ENCODE assay signal across 28 cellular contexts in genomic region chr1:224014328-224014649, GRCh38.
DNase-seq lines count a peak whose midpoint lies in the region; ATAC-seq, FAIRE-seq and TF ChIP-seq lines count a peak whose summit lies in the region.
"Had no signal": no experiment of that assay in that cellular context is flagged by ENCODE, and none has a peak within 500 bp of the region (broad histone marks: within the 10 kb centered on the region; RNA-seq: fewer than 3 reads in every experiment).

No MANE protein-coding gene starts in this region.

- in situ Hi-C loops in K562 (cut with MboI), result no loop called here

- peaks cover 24% of the 10 kb centered on the region for H3K9me3 ChIP-seq in K562 (replicated peaks; ENCODE audit: control insufficient read depth, insufficient read depth, low read depth, low read length)

- H3K4me2 ChIP-seq in K562 (ENCODE audit: insufficient read depth, low read length) (no peak overlapping the region), mesendoderm (ENCODE audit: low read length) (no peak overlapping the region)
- H3K4me2 ChIP-seq: A549, PC-9 had no signal

- no peak overlapping the region for H3K23ac ChIP-seq in mesendoderm (ENCODE audit: low read length)

- H3K9me3 Mint-ChIP-seq in activated T-helper 2 cell treated with anti-CD3 and anti-CD28 coated beads, Interferon-gamma antibody, Interleukin-2, Interleukin-4, amounts not matched to agents 10 μg/mL and 5 μg/mL and 100 μg/mL, durations not matched to agents 14 hours and 24 hours and 36 hours, result no peaks in the 10 kb centered on the region
- H3K9me3 Mint-ChIP-seq: CD8-positive, alpha-beta T cell had no signal

- H3K27me3 ChIP-seq in K562 (ENCODE audit: control insufficient read depth in 2 of 2, insufficient read depth in 2 of 2, low read length in 2 of 2), result no peaks in the 10 kb centered on the region
- H3K27me3 ChIP-seq in mesendoderm (ENCODE audit: insufficient read depth, low read length, poor library complexity), result no peaks in the 10 kb centered on the region
- H3K27me3 ChIP-seq: SJCRH30 had no signal

- no peaks in the 10 kb centered on the region for H3K4me1 Mint-ChIP-seq in activated T-helper 2 cell treated with anti-CD3 and anti-CD28 coated beads, Interferon-gamma antibody, Interleukin-2, Interleukin-4, amounts not matched to agents 10 μg/mL and 5 μg/mL and 100 μg/mL, durations not matched to agents 14 hours and 24 hours and 36 hours (ENCODE audit: low read depth)
- H3K4me1 Mint-ChIP-seq: B cell had no signal

- H3K4me3 ChIP-seq in K562 (no peak overlapping the region), mesendoderm (ENCODE audit: low read length) (peak overlapping the region; percentile 35)
- H3K4me3 ChIP-seq: A549, PC-9, SJCRH30 had no signal

- H3K4me1 ChIP-seq in K562 (replicated peaks in 1 of 2; ENCODE audit: control insufficient read depth in 2 of 2, insufficient read depth in 2 of 2, low read length in 2 of 2) (no peaks in the 10 kb centered on the region), mesendoderm (ENCODE audit: control insufficient read depth, low read depth, low read length) (no peaks in the 10 kb centered on the region)
- H3K4me1 ChIP-seq: A549, Caco-2, SJCRH30 had no signal

- CTCF ChIA-PET in K562 (lab: Yijun Ruan, JAX; ENCODE audit: low intra/inter-chr PET ratio), result no interaction called here

- H3K27ac Mint-ChIP-seq in activated T-helper 2 cell treated with anti-CD3 and anti-CD28 coated beads, Interferon-gamma antibody, Interleukin-2, Interleukin-4, amounts not matched to agents 10 μg/mL and 5 μg/mL and 100 μg/mL, durations not matched to agents 14 hours and 24 hours and 36 hours, result no peak overlapping the region
- H3K27ac Mint-ChIP-seq: B cell; CD8-positive, alpha-beta T cell had no signal

- ATAC-seq in K562, result no peak
- no peak for ATAC-seq in HG03159 (IDR thresholded peaks at IDR 0.05; ENCODE audit: unreplicated experiment)
- ATAC-seq: A549; CD8-positive, alpha-beta T cell; Right ventricle myocardium inferior had no signal

- BruUV-seq in K562 (replicated peaks; lab: Mats Ljungman, UMichigan), result no TSS peak

- H2BK15ac ChIP-seq in mesendoderm (replicated peaks; ENCODE audit: low read depth), result no peak overlapping the region

- intact Hi-C loops in K562 (cut with micrococcal nuclease), result no loop called here
- intact Hi-C loops in activated T-helper 2 cell treated with anti-CD3 and anti-CD28 coated beads, Interferon-gamma antibody, Interleukin-2, Interleukin-4, amounts not matched to agents 10 μg/mL and 5 μg/mL and 100 μg/mL, durations not matched to agents 14 hours and 24 hours and 36 hours (cut with micrococcal nuclease), result no loop called here

- no peak for FAIRE-seq in K562 (lab: Jason Lieb, UNC)
- FAIRE-seq: A549, GM12891, H54 had no signal

- no peak overlapping the region for H2AFZ ChIP-seq in K562 (ENCODE audit: low read depth, low read length)
- H2AFZ ChIP-seq: PC-9 had no signal

- no peaks in the 10 kb centered on the region for H3K79me1 ChIP-seq in mesendoderm (ENCODE audit: low read length)

- H3K79me2 ChIP-seq in K562 (ENCODE audit: control insufficient read depth, insufficient read depth, low read length) (no peaks in the 10 kb centered on the region), mesendoderm (ENCODE audit: control insufficient read depth, insufficient read depth, low read length) (no peaks in the 10 kb centered on the region)

- no peak overlapping the region for H4K5ac ChIP-seq in mesendoderm (ENCODE audit: low read length)

- POLR2A ChIA-PET in K562 (lab: Yijun Ruan, JAX), result no interaction called here

- DNase-seq in EH (ENCODE audit: low read depth) (peak; percentile 47), HT1080 (ENCODE audit: low read depth) (peak; percentile 22), K562 (ENCODE audit: extremely low read depth in 1 of 4, low spot score in 3 of 4) (no peak), mesendoderm (peak; percentile 44), pons (ENCODE audit: low spot score) (no peak)
- DNase-seq in activated T-helper 2 cell treated with anti-CD3 and anti-CD28 coated beads, Interferon-gamma antibody, Interleukin-2, Interleukin-4, amounts not matched to agents 10 μg/mL and 5 μg/mL and 100 μg/mL, durations not matched to agents 14 hours and 24 hours and 36 hours (ENCODE audit: low spot score), result no peak
- DNase-seq: Caco-2; CD8-positive, alpha-beta T cell; DMS 273 treated with DMSO at 0.1 percent for 48 hours; DMS79; GF-D8; Kasumi-1; MM.1S; NCI-H1048; NCI-H1417; NCI-H1694 treated with DMSO at 0.1 percent for 48 hours; NCI-H2081; NCI-H2227 treated with DMSO at 0.1 percent for 48 hours; NCI-H526 treated with DMSO at 0.1 percent for 48 hours had no signal

- no peak overlapping the region for H3K4me3 Mint-ChIP-seq in activated T-helper 2 cell treated with anti-CD3 and anti-CD28 coated beads, Interferon-gamma antibody, Interleukin-2, Interleukin-4, amounts not matched to agents 10 μg/mL and 5 μg/mL and 100 μg/mL, durations not matched to agents 14 hours and 24 hours and 36 hours (ENCODE audit: low read depth)
- H3K4me3 Mint-ChIP-seq: B cell; CD8-positive, alpha-beta T cell had no signal

- no peak overlapping the region for H4K8ac ChIP-seq in mesendoderm (ENCODE audit: low read depth, low read length)

- H3K9me1 ChIP-seq in K562 (ENCODE audit: control insufficient read depth, insufficient read depth, low read length), result no peaks in the 10 kb centered on the region

- H3K27ac ChIP-seq in K562 (ENCODE audit: extremely low read depth, low read depth, low read length) (no peak overlapping the region), mesendoderm (ENCODE audit: low read depth, low read length) (no peak overlapping the region)
- H3K27ac ChIP-seq: A549, C4-2B, PC-9, SJCRH30 had no signal

- TF ChIP-seq POLR2A in K562 (conservative IDR thresholded peaks at IDR 0.05), result no peak

- no peaks in the 10 kb centered on the region for H4K20me1 ChIP-seq in K562 (replicated peaks; ENCODE audit: control insufficient read depth, insufficient read depth, low read length)

- no peaks in the 10 kb centered on the region for H3K27me3 Mint-ChIP-seq in activated T-helper 2 cell treated with anti-CD3 and anti-CD28 coated beads, Interferon-gamma antibody, Interleukin-2, Interleukin-4, amounts not matched to agents 10 μg/mL and 5 μg/mL and 100 μg/mL, durations not matched to agents 14 hours and 24 hours and 36 hours (ENCODE audit: low read depth)
- H3K27me3 Mint-ChIP-seq: B cell had no signal

- TF ChIP-seq EP300 in K562 (IDR thresholded peaks at IDR 0.05; ENCODE audit: low read length), result no peak

- no peak for TF ChIP-seq CTCF in K562 (IDR thresholded peaks at IDR 0.05 in 2 of 3, conservative IDR thresholded peaks at IDR 0.05 in 1 of 3; ENCODE audit: insufficient read depth in 2 of 3, low read depth in 1 of 3, low read length in 3 of 3)

- H3K36me3 ChIP-seq in K562 (ENCODE audit: control insufficient read depth, insufficient read depth, low read length) (no peaks in the 10 kb centered on the region), mesendoderm (ENCODE audit: control insufficient read depth, insufficient read depth, low read length) (no peaks in the 10 kb centered on the region)
- H3K36me3 ChIP-seq: SJCRH30 had no signal

- no peak overlapping the region for H3K18ac ChIP-seq in mesendoderm (ENCODE audit: low read length)

- H2BK120ac ChIP-seq in mesendoderm (ENCODE audit: low read depth, low read length), result no peak overlapping the region

- no peak for TF ChIP-seq RAD21 in K562 (CRISPR knock-in tag; conservative IDR thresholded peaks at IDR 0.05 in 1 of 2, IDR thresholded peaks at IDR 0.05 in 1 of 2)

- peaks cover 9% of the 10 kb centered on the region for H3K36me3 Mint-ChIP-seq in activated T-helper 2 cell treated with anti-CD3 and anti-CD28 coated beads, Interferon-gamma antibody, Interleukin-2, Interleukin-4, amounts not matched to agents 10 μg/mL and 5 μg/mL and 100 μg/mL, durations not matched to agents 14 hours and 24 hours and 36 hours (ENCODE audit: low read depth)

- no peak overlapping the region for H2BK5ac ChIP-seq in mesendoderm (ENCODE audit: low read length)

- H3K56ac ChIP-seq in mesendoderm (ENCODE audit: low read length), result no peak overlapping the region

- WGBS in K562 (ENCODE audit: insufficient coverage, low coverage, missing lambda C conversion rate), result 84% methylated on average over 7 of the region's 7 CpGs
- WGBS in mesendoderm (ENCODE audit: extremely low coverage, insufficient coverage, low lambda C conversion rate), result 90% methylated on average over 2 of the region's 7 CpGs

- H2AK5ac ChIP-seq in mesendoderm (ENCODE audit: low read length), result no peak overlapping the region

- no peak overlapping the region for H3K4ac ChIP-seq in mesendoderm (ENCODE audit: low read depth, low read length)

- no peak overlapping the region for H3K9ac ChIP-seq in K562 (ENCODE audit: insufficient read depth in 1 of 2, low read depth in 2 of 2, low read length in 2 of 2)
- no peak overlapping the region for H3K9ac ChIP-seq in mesendoderm (ENCODE audit: low read length)

TF ChIP-seq in K562, 482 proteins besides CTCF, POLR2A, EP300 and RAD21 (continues in another document):
- TF ChIP-seq TBL1XR1 (IDR thresholded peaks at IDR 0.05; ENCODE audit: low read length in 2 of 2) (no peak), CGGBP1 (CRISPR knock-in tag; IDR thresholded peaks at IDR 0.05) (no peak), BRF1 (IDR thresholded peaks at IDR 0.05; ENCODE audit: borderline replicate concordance, extremely low read depth, insufficient read length) (no peak), ZNF311 (CRISPR knock-in tag; IDR thresholded peaks at IDR 0.05) (no peak), HNRNPLL (IDR thresholded peaks at IDR 0.05; ENCODE audit: low read depth, low read length, poor library complexity, severe bottlenecking) (no peak), FOXP1 (CRISPR knock-in tag; IDR thresholded peaks at IDR 0.05) (no peak), ZBTB9 (CRISPR knock-in tag; IDR thresholded peaks at IDR 0.05) (no peak), ELF1 (tag; IDR thresholded peaks at IDR 0.05) (no peak)

Comparison
In these comparisons a context has a peak if more than half of its experiments do, and no peak if none do; other contexts are left out.
1. DNase-seq: peak in EH (single experiment), HT1080 (single experiment) and mesendoderm (single experiment); none in K562 (0 of 4), activated T-helper 2 cell treated with anti-CD3 and anti-CD28 coated beads, Interferon-gamma antibody, Interleukin-2, Interleukin-4, amounts not matched to agents 10 μg/mL and 5 μg/mL and 100 μg/mL, durations not matched to agents 14 hours and 24 hours and 36 hours (single experiment) and pons (single experiment).